3 cellular contexts compared by ENCODE assay signal in the genomic region with DNA sequence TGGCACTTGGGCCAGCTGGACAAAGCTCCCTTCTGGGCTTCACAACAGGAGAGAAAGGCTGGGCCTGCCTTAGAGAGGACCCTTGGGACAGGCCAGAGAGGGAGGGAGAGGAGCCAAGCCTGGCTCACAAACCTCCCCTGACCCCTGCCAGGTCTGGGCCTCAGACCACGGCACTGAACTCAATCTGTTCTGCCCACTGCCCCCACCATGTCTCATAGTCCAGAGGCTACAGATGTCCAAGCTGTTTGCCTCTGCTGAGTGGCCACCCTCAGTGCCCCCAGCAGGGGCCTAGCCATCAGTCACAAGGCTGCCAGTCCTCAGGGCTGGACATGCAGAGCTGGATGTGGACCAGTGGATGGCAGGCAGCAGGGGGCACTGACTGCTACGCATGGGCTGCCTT.
TF ChIP-seq lines count a peak whose summit lies in the region.

No MANE protein-coding gene starts in this region.

TF ChIP-seq in A549, 52 proteins besides CTCF, POLR2A, EP300 and RAD21 (continued from another document):
- TF ChIP-seq MAZ (IDR thresholded peaks at IDR 0.05; ENCODE audit: borderline replicate concordance, low read depth, low read length), result no peak
- no peak for TF ChIP-seq MYC (IDR thresholded peaks at IDR 0.05; ENCODE audit: borderline replicate concordance, low read length)
- TF ChIP-seq FOSB (CRISPR knock-in tag; IDR thresholded peaks at IDR 0.05), result no peak
- TF ChIP-seq SREBF2 (IDR thresholded peaks at IDR 0.05), result no peak
- TF ChIP-seq MAFK (IDR thresholded peaks at IDR 0.05; ENCODE audit: partially characterized antibody), result no peak
- no peak for TF ChIP-seq TP53 (CRISPR knock-in tag; IDR thresholded peaks at IDR 0.05)
- no peak for TF ChIP-seq FOXS1 (CRISPR knock-in tag; IDR thresholded peaks at IDR 0.05)
- TF ChIP-seq ZFP36 (IDR thresholded peaks at IDR 0.05; ENCODE audit: borderline replicate concordance, partially characterized antibody), result no peak
- no peak for TF ChIP-seq BHLHE40 (IDR thresholded peaks at IDR 0.05; ENCODE audit: low read depth, low read length)
- TF ChIP-seq, protein P1, sequence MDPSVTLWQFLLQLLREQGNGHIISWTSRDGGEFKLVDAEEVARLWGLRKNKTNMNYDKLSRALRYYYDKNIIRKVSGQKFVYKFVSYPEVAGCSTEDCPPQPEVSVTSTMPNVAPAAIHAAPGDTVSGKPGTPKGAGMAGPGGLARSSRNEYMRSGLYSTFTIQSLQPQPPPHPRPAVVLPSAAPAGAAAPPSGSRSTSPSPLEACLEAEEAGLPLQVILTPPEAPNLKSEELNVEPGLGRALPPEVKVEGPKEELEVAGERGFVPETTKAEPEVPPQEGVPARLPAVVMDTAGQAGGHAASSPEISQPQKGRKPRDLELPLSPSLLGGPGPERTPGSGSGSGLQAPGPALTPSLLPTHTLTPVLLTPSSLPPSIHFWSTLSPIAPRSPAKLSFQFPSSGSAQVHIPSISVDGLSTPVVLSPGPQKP (IDR thresholded peaks at IDR 0.05; ENCODE audit: low read depth, low read length), result no peak
- TF ChIP-seq GATA3 (IDR thresholded peaks at IDR 0.05; ENCODE audit: borderline replicate concordance), result no peak
- TF ChIP-seq HEYL (CRISPR knock-in tag; IDR thresholded peaks at IDR 0.05), result no peak
- TF ChIP-seq, protein P2, sequence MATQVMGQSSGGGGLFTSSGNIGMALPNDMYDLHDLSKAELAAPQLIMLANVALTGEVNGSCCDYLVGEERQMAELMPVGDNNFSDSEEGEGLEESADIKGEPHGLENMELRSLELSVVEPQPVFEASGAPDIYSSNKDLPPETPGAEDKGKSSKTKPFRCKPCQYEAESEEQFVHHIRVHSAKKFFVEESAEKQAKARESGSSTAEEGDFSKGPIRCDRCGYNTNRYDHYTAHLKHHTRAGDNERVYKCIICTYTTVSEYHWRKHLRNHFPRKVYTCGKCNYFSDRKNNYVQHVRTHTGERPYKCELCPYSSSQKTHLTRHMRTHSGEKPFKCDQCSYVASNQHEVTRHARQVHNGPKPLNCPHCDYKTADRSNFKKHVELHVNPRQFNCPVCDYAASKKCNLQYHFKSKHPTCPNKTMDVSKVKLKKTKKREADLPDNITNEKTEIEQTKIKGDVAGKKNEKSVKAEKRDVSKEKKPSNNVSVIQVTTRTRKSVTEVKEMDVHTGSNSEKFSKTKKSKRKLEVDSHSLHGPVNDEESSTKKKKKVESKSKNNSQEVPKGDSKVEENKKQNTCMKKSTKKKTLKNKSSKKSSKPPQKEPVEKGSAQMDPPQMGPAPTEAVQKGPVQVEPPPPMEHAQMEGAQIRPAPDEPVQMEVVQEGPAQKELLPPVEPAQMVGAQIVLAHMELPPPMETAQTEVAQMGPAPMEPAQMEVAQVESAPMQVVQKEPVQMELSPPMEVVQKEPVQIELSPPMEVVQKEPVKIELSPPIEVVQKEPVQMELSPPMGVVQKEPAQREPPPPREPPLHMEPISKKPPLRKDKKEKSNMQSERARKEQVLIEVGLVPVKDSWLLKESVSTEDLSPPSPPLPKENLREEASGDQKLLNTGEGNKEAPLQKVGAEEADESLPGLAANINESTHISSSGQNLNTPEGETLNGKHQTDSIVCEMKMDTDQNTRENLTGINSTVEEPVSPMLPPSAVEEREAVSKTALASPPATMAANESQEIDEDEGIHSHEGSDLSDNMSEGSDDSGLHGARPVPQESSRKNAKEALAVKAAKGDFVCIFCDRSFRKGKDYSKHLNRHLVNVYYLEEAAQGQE (IDR thresholded peaks at IDR 0.05), result no peak
- no peak for TF ChIP-seq TFCP2L1 (CRISPR knock-in tag; IDR thresholded peaks at IDR 0.05)

TF ChIP-seq in Ishikawa, 13 proteins besides CTCF, POLR2A, EP300 and RAD21 (continued from another document):
- TF ChIP-seq, protein P2 (IDR thresholded peaks at IDR 0.05; ENCODE audit: low read depth), result no peak
- no peak for TF ChIP-seq CEBPB (IDR thresholded peaks at IDR 0.05)
- TF ChIP-seq TAF1 (IDR thresholded peaks at IDR 0.05; ENCODE audit: low read depth), result no peak
- TF ChIP-seq TEAD4 (IDR thresholded peaks at IDR 0.05), result peak; percentile 82
- TF ChIP-seq NFIC (IDR thresholded peaks at IDR 0.05), result peak; percentile 92
- TF ChIP-seq, protein P3, sequence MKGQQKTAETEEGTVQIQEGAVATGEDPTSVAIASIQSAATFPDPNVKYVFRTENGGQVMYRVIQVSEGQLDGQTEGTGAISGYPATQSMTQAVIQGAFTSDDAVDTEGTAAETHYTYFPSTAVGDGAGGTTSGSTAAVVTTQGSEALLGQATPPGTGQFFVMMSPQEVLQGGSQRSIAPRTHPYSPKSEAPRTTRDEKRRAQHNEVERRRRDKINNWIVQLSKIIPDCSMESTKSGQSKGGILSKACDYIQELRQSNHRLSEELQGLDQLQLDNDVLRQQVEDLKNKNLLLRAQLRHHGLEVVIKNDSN (IDR thresholded peaks at IDR 0.05), result no peak
- TF ChIP-seq CREB1 (IDR thresholded peaks at IDR 0.05; ENCODE audit: low read depth), result no peak
- no peak; the same call in 1 of the 2 replicates for TF ChIP-seq FOXM1 (IDR thresholded peaks at IDR 0.05; ENCODE audit: borderline replicate concordance, low read depth)
- TF ChIP-seq, protein P4, sequence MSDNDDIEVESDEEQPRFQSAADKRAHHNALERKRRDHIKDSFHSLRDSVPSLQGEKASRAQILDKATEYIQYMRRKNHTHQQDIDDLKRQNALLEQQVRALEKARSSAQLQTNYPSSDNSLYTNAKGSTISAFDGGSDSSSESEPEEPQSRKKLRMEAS (IDR thresholded peaks at IDR 0.05), result peak; percentile 35; the same call in 1 of the 2 replicates
- TF ChIP-seq EGR1 (IDR thresholded peaks at IDR 0.05), result 0 out of 2 replicates have a peak, but pooled peaks have one; percentile 11
- peak; percentile 97 for TF ChIP-seq TCF12 (IDR thresholded peaks at IDR 0.05; ENCODE audit: low read depth)
- 0 out of 2 replicates have a peak, but pooled peaks have one; percentile 15 for TF ChIP-seq YY1 (IDR thresholded peaks at IDR 0.05; ENCODE audit: low read depth)

TF ChIP-seq in H1, 55 proteins besides CTCF, POLR2A, EP300 and RAD21 (continued from another document):
- TF ChIP-seq, protein P4 (IDR thresholded peaks at IDR 0.05), result no peak
- no peak for TF ChIP-seq ASH2L (IDR thresholded peaks at IDR 0.05; ENCODE audit: low read length)
- no peak for TF ChIP-seq PHF8 (conservative IDR thresholded peaks at IDR 0.05; ENCODE audit: low read depth, low read length)
- no peak for TF ChIP-seq BCL11A (IDR thresholded peaks at IDR 0.05; ENCODE audit: low read depth in 2 of 2, low read length in 2 of 2)
- TF ChIP-seq KDM4A (IDR thresholded peaks at IDR 0.05; ENCODE audit: low read depth, low read length, severe bottlenecking), result no peak
- TF ChIP-seq, protein P5, sequence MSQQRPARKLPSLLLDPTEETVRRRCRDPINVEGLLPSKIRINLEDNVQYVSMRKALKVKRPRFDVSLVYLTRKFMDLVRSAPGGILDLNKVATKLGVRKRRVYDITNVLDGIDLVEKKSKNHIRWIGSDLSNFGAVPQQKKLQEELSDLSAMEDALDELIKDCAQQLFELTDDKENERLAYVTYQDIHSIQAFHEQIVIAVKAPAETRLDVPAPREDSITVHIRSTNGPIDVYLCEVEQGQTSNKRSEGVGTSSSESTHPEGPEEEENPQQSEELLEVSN (IDR thresholded peaks at IDR 0.05), result no peak
- TF ChIP-seq CEBPB (IDR thresholded peaks at IDR 0.05; ENCODE audit: low read depth, low read length), result no peak
